Comparison of ENCODE assay signal across 23 cellular contexts in genomic region chr15:64373360-64373759, GRCh38. TPM values are rescaled to one million over a fixed set of nuclear protein-coding genes. Genes with fewer than 3 reads are reported as not detected.
A peak's percentile ranks its signal among the peaks of the same experiment; 100 is the strongest.
DNase-seq lines count a peak whose midpoint lies in the region; ATAC-seq and TF ChIP-seq lines count a peak whose summit lies in the region.
"Had no signal": no experiment of that assay in that cellular context is flagged by ENCODE, and none has a peak within 500 bp of the region (broad histone marks: within the 10 kb centered on the region; RNA-seq: fewer than 3 reads in every experiment).

No MANE protein-coding gene starts in this region.

- CTCF ChIA-PET in activated CD4-positive, alpha-beta memory T cell treated with anti-CD3 and anti-CD28 coated beads, Interleukin-2, amount 10 ng/mL, durations not matched to agents 7 days and 5 days (lab: Charles Lee) = interaction anchor here (0.8 kb wide), 1 partner anchor 14 kb away, joined by 3 read pairs; the partner anchor contains the start of gene TRIP4
- CTCF ChIA-PET in activated CD4-positive, alpha-beta memory T cell treated with anti-CD3 and anti-CD28 coated beads for 36 hours (lab: Charles Lee) = no interaction called here
- CTCF ChIA-PET in IMR-90 (lab: Yijun Ruan, JAX) = no interaction called here

- dilution Hi-C loops in IMR-90 (cut with HindIII; ENCODE audit: low sequenced_read_pairs, unreplicated experiment) = no loop called here

- H3K4me3 ChIP-seq in IMR-90 (ENCODE audit: insufficient read depth, low read depth, low read length) (no peak overlapping the region), heart left ventricle (no peak overlapping the region)
- H3K4me3 ChIP-seq: BLaER1 treated with 17β-estradiol and CSF1 and Interleukin-3, amounts not matched to agents 10 nM and 100 nM; body of pancreas; esophagus muscularis mucosa; gastrocnemius medialis; neural progenitor cell; prostate gland had no signal

- H3K4ac ChIP-seq in IMR-90 (ENCODE audit: low read depth, low read length) = no peak overlapping the region

- H3K23ac ChIP-seq in IMR-90 (ENCODE audit: low read depth, low read length) = no peak overlapping the region

- no peak overlapping the region for H3K4me2 ChIP-seq in IMR-90 (ENCODE audit: low read depth, low read length)
- H3K4me2 ChIP-seq: BLaER1 treated with 17β-estradiol and CSF1 and Interleukin-3, amounts not matched to agents 10 nM and 100 nM; KMS-11; neural progenitor cell had no signal

- no TSS peak for BruUV-seq in IMR-90 (replicated peaks; lab: Mats Ljungman, UMichigan)

- H4K5ac ChIP-seq in IMR-90 (ENCODE audit: low read depth, low read length) = no peak overlapping the region

- H3K4me1 ChIP-seq in IMR-90 (ENCODE audit: control insufficient read depth, insufficient read depth, low read length) = no peaks in the 10 kb centered on the region
- H3K4me1 ChIP-seq in heart left ventricle = no peaks in the 10 kb centered on the region
- H3K4me1 ChIP-seq: body of pancreas, esophagus muscularis mucosa, neural progenitor cell, prostate gland had no signal

- peak overlapping the region; percentile 20 for H3K27ac Mint-ChIP-seq in activated CD4-positive, alpha-beta memory T cell treated with anti-CD3 and anti-CD28 coated beads, Interleukin-2, amount 10 ng/mL, durations not matched to agents 7 days and 5 days
- H3K27ac Mint-ChIP-seq in activated CD4-positive, alpha-beta memory T cell treated with anti-CD3 and anti-CD28 coated beads for 36 hours = no peak overlapping the region
- H3K27ac Mint-ChIP-seq in natural killer cell treated with Interleukin-12 subunit alpha and Interleukin-12 subunit beta and Interleukin-15 and Interleukin-18, amount 100 ng/mL, for 72 hours = peak overlapping the region; percentile 7 to 18
- H3K27ac Mint-ChIP-seq: activated T-cell treated with anti-CD3 and anti-CD28 coated beads, Interleukin-2, amount 50 U/mL, for 24 hours; neural progenitor cell had no signal

- no peak for TF ChIP-seq CTCF in IMR-90 (conservative IDR thresholded peaks at IDR 0.05; ENCODE audit: low read depth, low read length)
- TF ChIP-seq CTCF in heart left ventricle (IDR thresholded peaks at IDR 0.05) = no peak

- no peaks in the 10 kb centered on the region for H3K27me3 Mint-ChIP-seq in activated CD4-positive, alpha-beta memory T cell treated with anti-CD3 and anti-CD28 coated beads, Interleukin-2, amount 10 ng/mL, durations not matched to agents 7 days and 5 days
- no peaks in the 10 kb centered on the region for H3K27me3 Mint-ChIP-seq in activated CD4-positive, alpha-beta memory T cell treated with anti-CD3 and anti-CD28 coated beads for 36 hours
- H3K27me3 Mint-ChIP-seq in natural killer cell treated with Interleukin-12 subunit alpha and Interleukin-12 subunit beta and Interleukin-15 and Interleukin-18, amount 100 ng/mL, for 72 hours = no peaks in the 10 kb centered on the region
- H3K27me3 Mint-ChIP-seq: activated T-cell treated with anti-CD3 and anti-CD28 coated beads, Interleukin-2, amount 50 U/mL, for 24 hours had no signal

- H3K4me3 Mint-ChIP-seq in activated CD4-positive, alpha-beta memory T cell treated with anti-CD3 and anti-CD28 coated beads, Interleukin-2, amount 10 ng/mL, durations not matched to agents 7 days and 5 days = no peak overlapping the region
- H3K4me3 Mint-ChIP-seq in activated CD4-positive, alpha-beta memory T cell treated with anti-CD3 and anti-CD28 coated beads for 36 hours = no peak overlapping the region
- H3K4me3 Mint-ChIP-seq in natural killer cell treated with Interleukin-12 subunit alpha and Interleukin-12 subunit beta and Interleukin-15 and Interleukin-18, amount 100 ng/mL, for 72 hours = peak overlapping the region; percentile 51
- H3K4me3 Mint-ChIP-seq: activated T-cell treated with anti-CD3 and anti-CD28 coated beads, Interleukin-2, amount 50 U/mL, for 24 hours; neural progenitor cell had no signal

- intact Hi-C loops in activated CD4-positive, alpha-beta memory T cell treated with anti-CD3 and anti-CD28 coated beads for 36 hours (cut with micrococcal nuclease) = no loop called here
- intact Hi-C loops in IMR-90 (cut with micrococcal nuclease) = no loop called here
- intact Hi-C loops in cardiac septum (cut with DNase I) = no loop called here
- intact Hi-C loops in heart left ventricle (cut with DNase I) = no loop called here

- H2AK5ac ChIP-seq in IMR-90 (ENCODE audit: low read depth, low read length) = no peak overlapping the region

- ATAC-seq in IMR-90 (ENCODE audit: low read depth) (no peak), heart left ventricle (no peak), GM21528 (IDR thresholded peaks at IDR 0.05; ENCODE audit: low FRiP score, unreplicated experiment) (no peak)
- peak; percentile 68 to 77 for ATAC-seq in natural killer cell treated with Interleukin-12 subunit alpha and Interleukin-12 subunit beta and Interleukin-15 and Interleukin-18, amount 100 ng/mL, for 72 hours
- ATAC-seq: body of pancreas, gastrocnemius medialis had no signal

- H4K8ac ChIP-seq in IMR-90 (ENCODE audit: low read depth in 2 of 2, low read length in 2 of 2) = no peak overlapping the region

- WGBS in IMR-90 (ENCODE audit: extremely low coverage in 2 of 2, insufficient read length in 1 of 2), 2 experiments = 100% methylated on average over 3 of the region's 8 CpGs; no CpG with 5 or more reads in 1 of the 2 experiments
- WGBS in heart left ventricle, 4 donors = 91 to 97% (median 96%) methylated on average over 8 of the region's 8 CpGs

- no peak for TF ChIP-seq RAD21 in IMR-90 (IDR thresholded peaks at IDR 0.05; ENCODE audit: low read length)

- H3K4me1 Mint-ChIP-seq in activated CD4-positive, alpha-beta memory T cell treated with anti-CD3 and anti-CD28 coated beads, Interleukin-2, amount 10 ng/mL, durations not matched to agents 7 days and 5 days = peaks cover 20% of the 10 kb centered on the region
- peaks cover 3% of the 10 kb centered on the region for H3K4me1 Mint-ChIP-seq in activated CD4-positive, alpha-beta memory T cell treated with anti-CD3 and anti-CD28 coated beads for 36 hours (ENCODE audit: low read depth)
- H3K4me1 Mint-ChIP-seq in natural killer cell treated with Interleukin-12 subunit alpha and Interleukin-12 subunit beta and Interleukin-15 and Interleukin-18, amount 100 ng/mL, for 72 hours (ENCODE audit: low read depth in 2 of 2) = peaks cover 0 to 5% of the 10 kb centered on the region in 2 donors
- H3K4me1 Mint-ChIP-seq: neural progenitor cell had no signal

- peaks cover 0 to 32% of the 10 kb centered on the region in 2 experiments; a peak in 2 of 4 replicates for H3K79me1 ChIP-seq in IMR-90 (ENCODE audit: low read depth in 1 of 2, low read length in 2 of 2)

- peak overlapping the region; percentile 23 for H2AFZ ChIP-seq in IMR-90 (replicated peaks; ENCODE audit: low read length, poor library complexity)
- H2AFZ ChIP-seq: neural progenitor cell had no signal

- H3K9ac ChIP-seq in IMR-90 (ENCODE audit: low read depth, low read length) = no peak overlapping the region
- H3K9ac ChIP-seq: BLaER1 treated with 17β-estradiol and CSF1 and Interleukin-3, amounts not matched to agents 10 nM and 100 nM; KMS-11; neural progenitor cell had no signal

- H3K9me3 ChIP-seq in IMR-90 (ENCODE audit: control insufficient read depth, insufficient read depth, low read length) (no peaks in the 10 kb centered on the region), heart left ventricle (no peaks in the 10 kb centered on the region)
- H3K9me3 ChIP-seq: BLaER1 treated with 17β-estradiol and CSF1 and Interleukin-3, amounts not matched to agents 10 nM and 100 nM; body of pancreas; esophagus muscularis mucosa; gastrocnemius medialis; prostate gland had no signal

- in situ Hi-C loops in IMR-90 (cut with MboI; ENCODE audit: low sequenced_read_pairs) = no loop called here

- H3K27ac ChIP-seq in IMR-90 (ENCODE audit: insufficient read depth, low read length) (no peak overlapping the region), heart left ventricle (no peak overlapping the region)
- H3K27ac ChIP-seq: BLaER1 treated with 17β-estradiol and CSF1 and Interleukin-3, amounts not matched to agents 10 nM and 100 nM; body of pancreas; esophagus muscularis mucosa; gastrocnemius medialis; KMS-11; neural progenitor cell; prostate gland; VCaP had no signal

- H3K18ac ChIP-seq in IMR-90 (ENCODE audit: low read depth, low read length) = no peak overlapping the region

- TF ChIP-seq POLR2A in IMR-90 (IDR thresholded peaks at IDR 0.05; ENCODE audit: low read depth, low read length) (no peak), heart left ventricle (IDR thresholded peaks at IDR 0.05) (no peak)

- H3K14ac ChIP-seq in IMR-90 (replicated peaks; ENCODE audit: low read depth, low read length) = no peak overlapping the region

- no peak for DNase-seq in activated CD4-positive, alpha-beta memory T cell treated with anti-CD3 and anti-CD28 coated beads, Interleukin-2, amount 10 ng/mL, durations not matched to agents 7 days and 5 days
- DNase-seq in activated CD4-positive, alpha-beta memory T cell treated with anti-CD3 and anti-CD28 coated beads for 36 hours = no peak
- DNase-seq in IMR-90 (no peak), UCSD-AML1 (lab: John Stamatoyannopoulos, UW; ENCODE audit: unreplicated experiment) (peak; percentile 30), cardiac septum (ENCODE audit: low spot score) (no peak), heart left ventricle (no peak)
- no peak for DNase-seq in natural killer cell treated with Interleukin-12 subunit alpha and Interleukin-12 subunit beta and Interleukin-15 and Interleukin-18, amount 100 ng/mL, for 72 hours (ENCODE audit: low spot score)
- DNase-seq: activated CD4-positive, alpha-beta T cell treated with anti-CD3 and anti-CD28 coated beads, Interleukin-2, amount 50 U/mL, for 1 hour; activated T-cell treated with anti-CD3 and anti-CD28 coated beads, Interleukin-2, amount 50 U/mL, for 24 hours; body of pancreas; DMS153; gastrocnemius medialis; hypothalamus; NCI-H1092 treated with DMSO at 0.1 percent for 48 hours; NCI-H2029 treated with DMSO at 0.1 percent for 48 hours; SIG-M5 had no signal

- H3K9me3 Mint-ChIP-seq in activated CD4-positive, alpha-beta memory T cell treated with anti-CD3 and anti-CD28 coated beads, Interleukin-2, amount 10 ng/mL, durations not matched to agents 7 days and 5 days = no peaks in the 10 kb centered on the region
- no peaks in the 10 kb centered on the region for H3K9me3 Mint-ChIP-seq in activated CD4-positive, alpha-beta memory T cell treated with anti-CD3 and anti-CD28 coated beads for 36 hours
- H3K9me3 Mint-ChIP-seq in natural killer cell treated with Interleukin-12 subunit alpha and Interleukin-12 subunit beta and Interleukin-15 and Interleukin-18, amount 100 ng/mL, for 72 hours = no peaks in the 10 kb centered on the region
- H3K9me3 Mint-ChIP-seq: activated T-cell treated with anti-CD3 and anti-CD28 coated beads, Interleukin-2, amount 50 U/mL, for 24 hours; neural progenitor cell had no signal

- no peak overlapping the region for H2AK9ac ChIP-seq in IMR-90 (replicated peaks; ENCODE audit: low read depth, low read length, poor library complexity)

- no peak overlapping the region for H2BK20ac ChIP-seq in IMR-90 (ENCODE audit: low read depth, low read length)

- H4K91ac ChIP-seq in IMR-90 (ENCODE audit: insufficient read depth, low read depth, low read length) = no peak overlapping the region

- POLR2A ChIA-PET in activated CD4-positive, alpha-beta memory T cell treated with anti-CD3 and anti-CD28 coated beads, Interleukin-2, amount 10 ng/mL, durations not matched to agents 7 days and 5 days (lab: Charles Lee) = interaction anchor here (1.7 kb wide), 1 partner anchor 14 kb away, joined by 8 read pairs; the partner anchor contains the start of gene TRIP4
- POLR2A ChIA-PET in activated CD4-positive, alpha-beta memory T cell treated with anti-CD3 and anti-CD28 coated beads for 36 hours (lab: Charles Lee) = no interaction called here
- POLR2A ChIA-PET in IMR-90 (lab: Charles Lee; ENCODE audit: unreplicated experiment) = no interaction called here

- no peak overlapping the region for H2BK5ac ChIP-seq in IMR-90 (ENCODE audit: low read depth, low read length, poor library complexity, severe bottlenecking)

- no peaks in the 10 kb centered on the region; the same call in 1 of the 2 replicates for H4K20me1 ChIP-seq in IMR-90 (ENCODE audit: insufficient read depth, low read length)

- H3K27me3 ChIP-seq in IMR-90 (ENCODE audit: control insufficient read depth, insufficient read depth, low read length) = no peaks in the 10 kb centered on the region
- H3K27me3 ChIP-seq in heart left ventricle = no peaks in the 10 kb centered on the region
- H3K27me3 ChIP-seq: BLaER1 treated with 17β-estradiol and CSF1 and Interleukin-3, amounts not matched to agents 10 nM and 100 nM; body of pancreas; esophagus muscularis mucosa; gastrocnemius medialis; neural progenitor cell had no signal

- no peak overlapping the region for H2BK120ac ChIP-seq in IMR-90 (ENCODE audit: low read depth, low read length)

- peaks cover 40% of the 10 kb centered on the region for H3K36me3 Mint-ChIP-seq in activated CD4-positive, alpha-beta memory T cell treated with anti-CD3 and anti-CD28 coated beads, Interleukin-2, amount 10 ng/mL, durations not matched to agents 7 days and 5 days (ENCODE audit: low read depth)
- peaks cover 19% of the 10 kb centered on the region for H3K36me3 Mint-ChIP-seq in activated CD4-positive, alpha-beta memory T cell treated with anti-CD3 and anti-CD28 coated beads for 36 hours
- no peaks in the 10 kb centered on the region for H3K36me3 Mint-ChIP-seq in natural killer cell treated with Interleukin-12 subunit alpha and Interleukin-12 subunit beta and Interleukin-15 and Interleukin-18, amount 100 ng/mL, for 72 hours

- no peak overlapping the region for H3K56ac ChIP-seq in IMR-90 (ENCODE audit: extremely low read depth, insufficient read depth, low read length)

- H3K36me3 ChIP-seq in IMR-90 (ENCODE audit: control insufficient read depth, insufficient read depth, low read length) (no peaks in the 10 kb centered on the region; the same call in 1 of the 2 replicates), heart left ventricle (no peaks in the 10 kb centered on the region)
- H3K36me3 ChIP-seq: esophagus muscularis mucosa, gastrocnemius medialis, prostate gland had no signal

- no peak overlapping the region for H2BK15ac ChIP-seq in IMR-90 (ENCODE audit: low read depth, low read length)

- 0 out of 2 replicates have a peak, but pooled peaks cover 10% of the 10 kb centered on the region for H3K9me1 ChIP-seq in IMR-90 (ENCODE audit: insufficient read depth, low read length)

RNA-seq across cellular contexts. Expression of gene PCLAF, which starts 7.9 kb away (rescaled TPM):
- 100 to 1,000 TPM; 110 TPM for total RNA-seq in activated CD4-positive, alpha-beta memory T cell treated with anti-CD3 and anti-CD28 coated beads, Interleukin-2, amount 10 ng/mL, durations not matched to agents 7 days and 5 days
- total RNA-seq in activated CD4-positive, alpha-beta memory T cell treated with anti-CD3 and anti-CD28 coated beads for 36 hours = 10 to 100 TPM; 82.4 to 85.8 TPM
- total RNA-seq in IMR-90 (2012; rRNA removed) (12.9 and 34.2 TPM in 2 replicates), cardiac septum (0.19 TPM), heart left ventricle (1 to 10 TPM in 1 of 9 donors, under 1 TPM in 4, not detected in 4; 0.14 to 4.8 (median 0.60) TPM)
- polyA plus RNA-seq in IMR-90 (2012; rRNA removed) (57.3 and 60.5 TPM in 2 replicates), heart left ventricle (1 to 10 TPM in 1 of 2 donors, not detected in 1; 1.3 TPM)
- polyA plus RNA-seq in IMR-90 (2012; cell fraction: cytosol; rRNA removed) = 8.3 and 14.6 TPM in 2 replicates
- polyA plus RNA-seq in IMR-90 (2012; cell fraction: nucleus; rRNA removed; ENCODE audit: low replicate concordance) = 3.0 and 12.8 TPM in 2 replicates
- total RNA-seq in natural killer cell treated with Interleukin-12 subunit alpha and Interleukin-12 subunit beta and Interleukin-15 and Interleukin-18, amount 100 ng/mL, for 72 hours = 10 to 100 TPM; 47.7 to 90.0 TPM
- total RNA-seq: esophagus muscularis mucosa had no signal

RNA-seq across cellular contexts. Expression of gene TRIP4, which starts 14.3 kb away (rescaled TPM):
- total RNA-seq in activated CD4-positive, alpha-beta memory T cell treated with anti-CD3 and anti-CD28 coated beads, Interleukin-2, amount 10 ng/mL, durations not matched to agents 7 days and 5 days = 10 to 100 TPM; 28.9 to 30.3 TPM
- 10 to 100 TPM; 21.7 to 22.2 TPM for total RNA-seq in activated CD4-positive, alpha-beta memory T cell treated with anti-CD3 and anti-CD28 coated beads for 36 hours
- total RNA-seq in IMR-90 (2012; rRNA removed) (13.1 and 13.9 TPM in 2 replicates), cardiac septum (16.0 TPM), heart left ventricle (10 to 100 TPM in 8 of 9 donors, 1 to 10 TPM in 1; 5.9 to 22.7 (median 15.1) TPM)
- polyA plus RNA-seq in IMR-90 (2012; rRNA removed) (15.6 and 19.4 TPM in 2 replicates), heart left ventricle (10 to 100 TPM; 10.9 to 17.6 TPM)
- 5.1 and 8.0 TPM in 2 replicates for polyA plus RNA-seq in IMR-90 (2012; cell fraction: cytosol; rRNA removed)
- 2.6 and 16.5 TPM in 2 replicates for polyA plus RNA-seq in IMR-90 (2012; cell fraction: nucleus; rRNA removed; ENCODE audit: low replicate concordance)
- total RNA-seq in natural killer cell treated with Interleukin-12 subunit alpha and Interleukin-12 subunit beta and Interleukin-15 and Interleukin-18, amount 100 ng/mL, for 72 hours = 10 to 100 TPM; 36.6 to 42.9 TPM

RNA-seq across cellular contexts. Expression of gene CSNK1G1, which starts 17.4 kb away (rescaled TPM):
- total RNA-seq in activated CD4-positive, alpha-beta memory T cell treated with anti-CD3 and anti-CD28 coated beads, Interleukin-2, amount 10 ng/mL, durations not matched to agents 7 days and 5 days = 10 to 100 TPM; 27.9 to 28.2 TPM
- 10 to 100 TPM; 17.5 to 20.9 TPM for total RNA-seq in activated CD4-positive, alpha-beta memory T cell treated with anti-CD3 and anti-CD28 coated beads for 36 hours
- total RNA-seq in IMR-90 (2012; rRNA removed) = 26.7 and 29.4 TPM in 2 replicates
- polyA plus RNA-seq in IMR-90 (2012; rRNA removed) = 6.7 and 7.4 TPM in 2 replicates
- polyA plus RNA-seq in IMR-90 (2012; cell fraction: cytosol; rRNA removed) = 2.2 and 2.4 TPM in 2 replicates
- polyA plus RNA-seq in IMR-90 (2012; cell fraction: nucleus; rRNA removed; ENCODE audit: low replicate concordance) = 2.9 and 14.9 TPM in 2 replicates
- total RNA-seq in natural killer cell treated with Interleukin-12 subunit alpha and Interleukin-12 subunit beta and Interleukin-15 and Interleukin-18, amount 100 ng/mL, for 72 hours = 10 to 100 TPM; 35.4 to 47.5 TPM
- total RNA-seq in cardiac septum = 8.3 TPM
- 10 to 100 TPM in 2 of 9 donors, 1 to 10 TPM in 7; 3.9 to 15.0 (median 7.6) TPM for total RNA-seq in heart left ventricle
- 1 to 10 TPM; 1.4 to 4.9 TPM for polyA plus RNA-seq in heart left ventricle

Comparison
In these comparisons a context has a peak if more than half of its experiments do, and no peak if none do; other contexts are left out.
1. ATAC-seq: peak in natural killer cell treated with Interleukin-12 subunit alpha and Interleukin-12 subunit beta and Interleukin-15 and Interleukin-18, amount 100 ng/mL, for 72 hours (2 of 2); none in IMR-90 (single experiment), heart left ventricle (0 of 4) and GM21528 (single experiment).